7 cellular contexts compared by ENCODE assay signal in genomic region chr7:44973610-44974401, GRCh38. TPM values are rescaled to one million over a fixed set of nuclear protein-coding genes. Genes with fewer than 3 reads are reported as not detected.
DNase-seq lines count a peak whose midpoint lies in the region; ATAC-seq, FAIRE-seq and TF ChIP-seq lines count a peak whose summit lies in the region.

No MANE protein-coding gene starts in this region.

- H3K27ac Mint-ChIP-seq in stimulated activated naive CD8-positive, alpha-beta T cell treated with anti-CD3 and anti-CD28 coated beads, Interleukin-15, amount 100 ng/mL, for 72 hours, result peak overlapping the region; percentile 61 to 87

- no TSS peak for BruUV-seq in OCI-LY7 (replicated peaks; lab: Mats Ljungman, UMichigan)

- peaks cover 12% of the 10 kb centered on the region; the same call in 1 of the 2 replicates for H3K79me2 ChIP-seq in OCI-LY7 (ENCODE audit: insufficient read depth, low read depth, low read length)

- CTCF ChIA-PET in OCI-LY7 (lab: Charles Lee; ENCODE audit: unreplicated experiment), result interaction anchor here (0.6 to 3.2 kb wide), 13 partner anchors 9 to 166 kb away, joined by 3 to 17 read pairs (median 3); partner anchors contain the start of gene CCM2

- no peaks in the 10 kb centered on the region for H3K27me3 Mint-ChIP-seq in stimulated activated naive CD8-positive, alpha-beta T cell treated with anti-CD3 and anti-CD28 coated beads, Interleukin-15, amount 100 ng/mL, for 72 hours

- no peaks in the 10 kb centered on the region for H3K9me3 Mint-ChIP-seq in stimulated activated naive CD8-positive, alpha-beta T cell treated with anti-CD3 and anti-CD28 coated beads, Interleukin-15, amount 100 ng/mL, for 72 hours

- H3K4me3 Mint-ChIP-seq in stimulated activated naive CD8-positive, alpha-beta T cell treated with anti-CD3 and anti-CD28 coated beads, Interleukin-15, amount 100 ng/mL, for 72 hours, result peak overlapping the region; percentile 96 to 100

- H3K4me1 ChIP-seq in OCI-LY7 (ENCODE audit: insufficient read depth, low read length, poor library complexity, severe bottlenecking), result peaks cover 32% of the 10 kb centered on the region
- H3K4me1 ChIP-seq in right cardiac atrium (ENCODE audit: control insufficient read depth, insufficient read depth, low read length), result no peaks in the 10 kb centered on the region

- H3K4me1 Mint-ChIP-seq in stimulated activated naive CD8-positive, alpha-beta T cell treated with anti-CD3 and anti-CD28 coated beads, Interleukin-15, amount 100 ng/mL, for 72 hours, result peaks cover 80% of the 10 kb centered on the region

- H4K20me1 ChIP-seq in OCI-LY7 (ENCODE audit: insufficient read depth, low read length), result no peaks in the 10 kb centered on the region

- intact Hi-C loops in OCI-LY7 (cut with micrococcal nuclease; ENCODE audit: unreplicated experiment) (loop anchor here (1.0 to 10.0 kb wide), 2 partner anchors 162 to 791 kb away; no protein-coding TSS in a partner anchor), right cardiac atrium (cut with DNase I) (loop anchor here (5.0 to 10.0 kb wide), 2 partner anchors 151 to 158 kb away; no protein-coding TSS in a partner anchor)

- H3K36me3 ChIP-seq in OCI-LY7 (ENCODE audit: insufficient read depth, low read length), result peaks cover 34% of the 10 kb centered on the region; the same call in 1 of the 2 replicates

- H3K4me2 ChIP-seq in OCI-LY7 (ENCODE audit: low read length), result no peak overlapping the region

- no peak overlapping the region for H3K27ac ChIP-seq in OCI-LY7 (ENCODE audit: low read depth, low read length, poor library complexity, severe bottlenecking)
- no peak overlapping the region for H3K27ac ChIP-seq in right cardiac atrium (ENCODE audit: low read length)

- ATAC-seq in right cardiac atrium, result peak in 1 of 2 donors; percentile 40
- no peak for ATAC-seq in stimulated activated naive CD8-positive, alpha-beta T cell treated with anti-CD3 and anti-CD28 coated beads, Interleukin-15, amount 100 ng/mL, for 72 hours

- no peak overlapping the region for H3K4me3 ChIP-seq in OCI-LY7 (ENCODE audit: low read depth, low read length, poor library complexity, severe bottlenecking)
- no peak overlapping the region for H3K4me3 ChIP-seq in right cardiac atrium (ENCODE audit: low read length)

- DNase-seq in GM12891 (ENCODE audit: insufficient read length, low spot score) (no peak), OCI-LY7 (ENCODE audit: low spot score) (peak; percentile 55), right cardiac atrium (peak in 2 of 3 donors; percentile 74 to 80), NCI-H187 treated with DMSO at 0.1 percent for 48 hours (lab: John Stamatoyannopoulos, UW) (no peak), NCI-H2171 (lab: John Stamatoyannopoulos, UW) (no peak)
- peak; percentile 86 for DNase-seq in activated effector memory CD4-positive, alpha-beta T cell treated with anti-CD3 and anti-CD28 coated beads, Interleukin-2, amount 50 U/mL, for 16 hours
- peak in 1 of 2 donors; percentile 49 for DNase-seq in stimulated activated naive CD8-positive, alpha-beta T cell treated with anti-CD3 and anti-CD28 coated beads, Interleukin-15, amount 100 ng/mL, for 72 hours

- no peak overlapping the region for H2AFZ ChIP-seq in OCI-LY7 (ENCODE audit: low read length)

- WGBS in right cardiac atrium, result 74% methylated on average over 10 of the region's 10 CpGs

- POLR2A ChIA-PET in OCI-LY7 (lab: Charles Lee), result interaction anchor here (0.5 to 2.7 kb wide), 11 partner anchors 10 to 163 kb away, joined by 3 to 16 read pairs (median 5); partner anchors contain the start of gene TBRG4

- no peaks in the 10 kb centered on the region for H3K9me2 ChIP-seq in OCI-LY7 (ENCODE audit: insufficient read depth, low read length)

- no peak for FAIRE-seq in GM12891 (lab: Jason Lieb, UNC)

- TF ChIP-seq POLR2A in GM12891 (IDR thresholded peaks at IDR 0.05; ENCODE audit: low read depth, low read length), result 0 out of 2 replicates have a peak, but pooled peaks have one; percentile 5

- TF ChIP-seq CTCF in OCI-LY7 (conservative IDR thresholded peaks at IDR 0.05; ENCODE audit: low read length), result peak; percentile 79

- H3K27me3 ChIP-seq in right cardiac atrium (ENCODE audit: control insufficient read depth, insufficient read depth), result no peaks in the 10 kb centered on the region

- no peaks in the 10 kb centered on the region for H3K9me3 ChIP-seq in OCI-LY7 (ENCODE audit: low read length)
- no peaks in the 10 kb centered on the region for H3K9me3 ChIP-seq in right cardiac atrium (ENCODE audit: control insufficient read depth, low read length)

TF ChIP-seq in GM12891, 5 proteins besides CTCF, POLR2A, EP300 and RAD21:
- no peak for TF ChIP-seq SPI1 (IDR thresholded peaks at IDR 0.05; ENCODE audit: low read depth, low read length)

RNA-seq across cellular contexts. Expression of gene MYO1G, which starts 5.0 kb away (rescaled TPM):
- polyA plus RNA-seq in GM12891 (2012; ENCODE audit: low read depth, missing spikeins), result 203 TPM
- total RNA-seq in OCI-LY7 (2014; rRNA removed; shearing (Covaris generic)), result 23.6 and 27.4 TPM in 2 replicates
- total RNA-seq in OCI-LY7 (2022), result 74.7 and 87.3 TPM in 2 replicates
- total RNA-seq in right cardiac atrium, result 1 to 10 TPM in 3 of 4 donors, under 1 TPM in 1; 0.91 to 3.0 (median 2.2) TPM
- 0.70 TPM for polyA plus RNA-seq in right cardiac atrium

RNA-seq across cellular contexts. Expression of gene CCM2, which starts 26.2 kb away (rescaled TPM):
- 64.9 TPM for polyA plus RNA-seq in GM12891 (2012; ENCODE audit: low read depth, missing spikeins)
- 55.3 and 58.9 TPM in 2 replicates for total RNA-seq in OCI-LY7 (2014; rRNA removed; shearing (Covaris generic))
- total RNA-seq in OCI-LY7 (2022), result 84.0 and 89.1 TPM in 2 replicates
- 10 to 100 TPM; 26.4 to 37.0 (median 32.4) TPM for total RNA-seq in right cardiac atrium
- polyA plus RNA-seq in right cardiac atrium, result 32.8 TPM

Comparison
In these comparisons a context has a peak if more than half of its experiments do, and no peak if none do; other contexts are left out.
1. DNase-seq: peak in OCI-LY7 (single experiment), activated effector memory CD4-positive, alpha-beta T cell treated with anti-CD3 and anti-CD28 coated beads, Interleukin-2, amount 50 U/mL, for 16 hours (single experiment) and right cardiac atrium (2 of 3); none in GM12891 (single experiment), NCI-H187 treated with DMSO at 0.1 percent for 48 hours (single experiment) and NCI-H2171 (single experiment).
2. RNA of gene MYO1G, which starts 5.0 kb away (total RNA-seq): 23.6 to 87.3 TPM in OCI-LY7; 0.91 to 3.0 TPM in right cardiac atrium; every median in the first group is over 4 times any median in the second.